ENCODE assay signal across 11 cellular contexts in genomic region chr1:180173952-180174351, GRCh38. TPM values are rescaled to one million over a fixed set of nuclear protein-coding genes. Genes with fewer than 3 reads are reported as not detected.
DNase-seq lines count a peak whose midpoint lies in the region; ATAC-seq and TF ChIP-seq lines count a peak whose summit lies in the region.
"Had no signal": no experiment of that assay in that cellular context is flagged by ENCODE, and none has a peak within 500 bp of the region (broad histone marks: within the 10 kb centered on the region; RNA-seq: fewer than 3 reads in every experiment).

No MANE protein-coding gene starts in this region.

- H3K9me3 ChIP-seq in prostate gland, result no peaks in the 10 kb centered on the region

- WGBS in prostate gland, result 3% methylated on average over 8 of the region's 8 CpGs

- H3K4me1 ChIP-seq in prostate gland (replicated peaks), result no peaks in the 10 kb centered on the region

- H3K4me3 ChIP-seq in prostate gland, result no peak overlapping the region

- no peak for ATAC-seq in HG03039 (IDR thresholded peaks at IDR 0.05; ENCODE audit: unreplicated experiment)

- POLR2A ChIA-PET in RWPE1 (lab: Yijun Ruan, JAX; ENCODE audit: low non-redundant PET), result no interaction called here

- TF ChIP-seq CTCF in C4-2B (conservative IDR thresholded peaks at IDR 0.05), result no peak
- no peak for TF ChIP-seq CTCF in RWPE1 (conservative IDR thresholded peaks at IDR 0.05; ENCODE audit: low read depth)
- TF ChIP-seq CTCF in prostate gland (IDR thresholded peaks at IDR 0.05), result no peak

- intact Hi-C loops in head of caudate nucleus (cut with DNase I), result loop anchor here (10.0 kb wide), 3 partner anchors 219 to 469 kb away; partner anchors contain the start of genes CEP350 and TOR1AIP1
- intact Hi-C loops in prostate gland (cut with DNase I), result loop anchor here (5.0 kb wide), 1 partner anchor 292 kb away; the partner anchor contains the start of gene TOR1AIP1

- H3K27ac ChIP-seq in C4-2B, result peak overlapping the region; percentile 25
- peak overlapping the region; percentile 42 for H3K27ac ChIP-seq in RWPE1
- H3K27ac ChIP-seq in prostate gland, result peak overlapping the region in 1 of 2 donors; percentile 12

- CTCF ChIA-PET in RWPE1 (lab: Yijun Ruan, JAX), result interaction anchor here (0.6 kb wide), 1 partner anchor 78 kb away, joined by 6 read pairs; no protein-coding TSS in a partner anchor

- DNase-seq in RWPE1 (ENCODE audit: low spot score) (no peak), head of caudate nucleus (peak in 39 of 42 donors; percentile 20 to 84 (median 57)), prostate gland (ENCODE audit: low spot score) (peak; percentile 63), NAMALWA (ENCODE audit: low spot score) (no peak), GM19238 (ENCODE audit: insufficient read length, low spot score) (no peak), NCI-H510A (lab: John Stamatoyannopoulos, UW) (no peak)
- DNase-seq: activated CD4-positive, alpha-beta T cell treated with anti-CD3 and anti-CD28 coated beads, Interleukin-2, amount 50 U/mL, for 1 hour; AML-193; amniotic stem cell had no signal

- H3K36me3 ChIP-seq in prostate gland, result no peaks in the 10 kb centered on the region

- TF ChIP-seq POLR2A in prostate gland (IDR thresholded peaks at IDR 0.05), result no peak

- no peaks in the 10 kb centered on the region for H3K27me3 ChIP-seq in prostate gland (replicated peaks; ENCODE audit: insufficient read depth)

RNA-seq across cellular contexts. Expression of gene QSOX1, which starts 19.3 kb away (rescaled TPM):
- 100 to 1,000 TPM in 1 of 2 donors, 10 to 100 TPM in 1; 77.3 to 471 TPM for total RNA-seq in prostate gland

RNA-seq across cellular contexts. Expression of gene LHX4, which starts 56.1 kb away (rescaled TPM):
- not detected for total RNA-seq in prostate gland

Comparison
In these comparisons a context has a peak if more than half of its experiments do, and no peak if none do; other contexts are left out.
1. DNase-seq: peak in head of caudate nucleus (39 of 42) and prostate gland (single experiment); none in RWPE1 (single experiment), NAMALWA (single experiment), GM19238 (single experiment) and NCI-H510A (single experiment).